In the genomic region with DNA sequence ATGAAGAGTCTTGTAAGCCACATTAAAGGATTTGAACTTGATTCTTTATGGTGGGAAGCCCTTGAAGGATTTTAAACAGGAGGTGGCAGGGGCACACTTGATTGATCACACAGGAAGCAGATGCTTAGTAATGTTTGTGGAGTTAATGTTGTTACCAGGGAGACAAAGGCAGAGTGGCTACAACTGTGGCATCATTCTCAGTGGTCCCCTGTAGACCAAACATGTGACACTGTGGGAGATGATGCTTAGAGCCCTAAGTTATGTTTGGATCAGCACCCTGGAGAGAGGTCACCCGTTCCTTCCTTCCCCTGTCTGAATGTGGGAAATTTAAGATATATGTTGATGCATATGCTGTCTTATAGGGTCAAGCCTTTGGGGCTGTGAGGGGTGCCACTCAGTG, we compare ENCODE assay signal across 12 cellular contexts. TPM values are rescaled to one million over a fixed set of nuclear protein-coding genes. Genes with fewer than 3 reads are reported as not detected.
DNase-seq lines count a peak whose midpoint lies in the region; ATAC-seq and TF ChIP-seq lines count a peak whose summit lies in the region.
"Had no signal": no experiment of that assay in that cellular context is flagged by ENCODE, and none has a peak within 500 bp of the region (broad histone marks: within the 10 kb centered on the region; RNA-seq: fewer than 3 reads in every experiment).

No MANE protein-coding gene starts in this region.

- 100% methylated on average over 1 of the region's 1 CpG for WGBS in SK-N-SH (ENCODE audit: low lambda C conversion rate)

- H3F3A ChIP-seq in SK-N-SH (replicated peaks; ENCODE audit: insufficient read depth): no peaks in the 10 kb centered on the region

- no peaks in the 10 kb centered on the region for H3K27me3 Mint-ChIP-seq in activated CD8-positive, alpha-beta T cell treated with anti-CD3 and anti-CD28 coated beads for 36 hours
- no peaks in the 10 kb centered on the region for H3K27me3 Mint-ChIP-seq in naive B cell

- peaks cover 3 to 5% of the 10 kb centered on the region in 2 experiments for H3K36me3 ChIP-seq in SK-N-SH (replicated peaks in 1 of 2; ENCODE audit: control insufficient read depth in 1 of 2, insufficient read depth in 2 of 2, low read length in 1 of 2)
- H3K36me3 ChIP-seq: colonic mucosa had no signal

- H3K27ac ChIP-seq in SK-N-SH (ENCODE audit: low read depth in 2 of 2, low read length in 1 of 2): peak overlapping the region in 1 of 2 experiments; percentile 86; a peak in 1 of 4 replicates
- H3K27ac ChIP-seq: colonic mucosa had no signal

- ATAC-seq in SK-N-SH treated with all-trans-retinoic acid at 6 μM for 48 hours: no peak
- peak; percentile 81 for ATAC-seq in activated CD8-positive, alpha-beta T cell treated with anti-CD3 and anti-CD28 coated beads for 36 hours
- peak; percentile 95 to 96 for ATAC-seq in naive B cell (ENCODE audit: low read depth in 2 of 2)
- no peak for ATAC-seq in GM21825 (IDR thresholded peaks at IDR 0.05; ENCODE audit: unreplicated experiment)

- H3K4me1 ChIP-seq in SK-N-SH (ENCODE audit: control insufficient read depth in 1 of 2, insufficient read depth in 2 of 2, low read depth in 1 of 2, low read length in 1 of 2): peaks cover 0 to 49% of the 10 kb centered on the region in 2 experiments; a peak in 2 of 4 replicates
- H3K4me1 ChIP-seq: colonic mucosa had no signal

- TF ChIP-seq EP300 in SK-N-SH (IDR thresholded peaks at IDR 0.05; ENCODE audit: borderline replicate concordance in 1 of 2, low read depth in 1 of 2, low read length in 1 of 2) (no peak), Ishikawa (IDR thresholded peaks at IDR 0.05; ENCODE audit: borderline replicate concordance) (no peak)

- H3K79me2 ChIP-seq in SK-N-SH (ENCODE audit: insufficient read depth): peaks cover 97% of the 10 kb centered on the region

- no peaks in the 10 kb centered on the region for H3K36me3 Mint-ChIP-seq in activated CD8-positive, alpha-beta T cell treated with anti-CD3 and anti-CD28 coated beads for 36 hours (ENCODE audit: low read depth)
- H3K36me3 Mint-ChIP-seq in naive B cell: no peaks in the 10 kb centered on the region

- no peaks in the 10 kb centered on the region for H3K9me3 ChIP-seq in SK-N-SH
- H3K9me3 ChIP-seq: colonic mucosa had no signal

- peaks cover 71% of the 10 kb centered on the region for H3K4me1 Mint-ChIP-seq in activated CD8-positive, alpha-beta T cell treated with anti-CD3 and anti-CD28 coated beads for 36 hours (ENCODE audit: low read depth)
- peaks cover 52 to 71% (median 61%) of the 10 kb centered on the region in 3 donors for H3K4me1 Mint-ChIP-seq in naive B cell

- DNase-seq in SK-N-SH: no peak
- peak; percentile 25 for DNase-seq in activated CD8-positive, alpha-beta T cell treated with anti-CD3 and anti-CD28 coated beads for 36 hours
- peak; percentile 48 for DNase-seq in naive B cell
- DNase-seq in head of caudate nucleus: no peak
- DNase-seq in NCI-H1048 (lab: John Stamatoyannopoulos, UW): no peak
- DNase-seq: colonic mucosa, NCI-H1694 treated with DMSO at 0.1 percent for 48 hours, SIG-M5, substantia nigra had no signal

- no peak overlapping the region for H2AFZ ChIP-seq in SK-N-SH (ENCODE audit: low read depth)

- no peak overlapping the region for H3K9ac ChIP-seq in SK-N-SH

- no peak overlapping the region for H3K4me2 ChIP-seq in SK-N-SH

- H3K27ac Mint-ChIP-seq in activated CD8-positive, alpha-beta T cell treated with anti-CD3 and anti-CD28 coated beads for 36 hours: no peak overlapping the region
- H3K27ac Mint-ChIP-seq in naive B cell: peak overlapping the region; percentile 32 to 89 (median 80)

- no peaks in the 10 kb centered on the region for H3K9me3 Mint-ChIP-seq in activated CD8-positive, alpha-beta T cell treated with anti-CD3 and anti-CD28 coated beads for 36 hours
- H3K9me3 Mint-ChIP-seq in naive B cell: no peaks in the 10 kb centered on the region

- intact Hi-C loops in activated CD8-positive, alpha-beta T cell treated with anti-CD3 and anti-CD28 coated beads for 36 hours (cut with micrococcal nuclease): no loop called here
- intact Hi-C loops in head of caudate nucleus (cut with DNase I): no loop called here

- no peaks in the 10 kb centered on the region for H3K27me3 ChIP-seq in SK-N-SH (ENCODE audit: insufficient read depth)
- H3K27me3 ChIP-seq: colonic mucosa had no signal

- POLR2A ChIA-PET in SK-N-SH (lab: Yijun Ruan, JAX): no interaction called here
- POLR2A ChIA-PET in activated CD8-positive, alpha-beta T cell treated with anti-CD3 and anti-CD28 coated beads for 36 hours (lab: Charles Lee): no interaction called here

- TF ChIP-seq CTCF in SK-N-SH (IDR thresholded peaks at IDR 0.05): no peak
- no peak for TF ChIP-seq CTCF in activated CD8-positive, alpha-beta T cell treated with anti-CD3 and anti-CD28 coated beads for 36 hours (IDR thresholded peaks at IDR 0.05)

- no peak overlapping the region for H3K4me3 Mint-ChIP-seq in activated CD8-positive, alpha-beta T cell treated with anti-CD3 and anti-CD28 coated beads for 36 hours
- H3K4me3 Mint-ChIP-seq in naive B cell: peak overlapping the region in 1 of 8 donors; percentile 2

- TF ChIP-seq RAD21 in SK-N-SH (IDR thresholded peaks at IDR 0.05; ENCODE audit: low read length) (no peak), Ishikawa (IDR thresholded peaks at IDR 0.05; ENCODE audit: low read depth) (no peak)

- CTCF ChIA-PET in SK-N-SH (lab: Yijun Ruan, JAX): interaction anchor here (2.3 to 3.3 kb wide), 2 partner anchors 11 to 196 kb away, joined by 12 to 13 read pairs; no protein-coding TSS in a partner anchor
- CTCF ChIA-PET in activated CD8-positive, alpha-beta T cell treated with anti-CD3 and anti-CD28 coated beads for 36 hours (lab: Charles Lee): interaction anchor here (3.9 kb wide), 1 partner anchor 11 kb away, joined by 17 read pairs; no protein-coding TSS in a partner anchor

- H3K9me2 ChIP-seq in SK-N-SH: no peaks in the 10 kb centered on the region

- peaks cover 99% of the 10 kb centered on the region for H4K20me1 ChIP-seq in SK-N-SH (ENCODE audit: insufficient read depth)

- H3K4me3 ChIP-seq in SK-N-SH (ENCODE audit: low read depth in 2 of 2, low read length in 1 of 2): no peak overlapping the region
- H3K4me3 ChIP-seq: colonic mucosa had no signal

TF ChIP-seq in SK-N-SH, 30 proteins besides CTCF, POLR2A, EP300 and RAD21 (continues in another document):
- TF ChIP-seq RFX5 (IDR thresholded peaks at IDR 0.05; ENCODE audit: low read length): no peak

TF ChIP-seq in SK-N-SH treated with all-trans-retinoic acid at 6 μM for 48 hours, 23 proteins besides CTCF, POLR2A, EP300 and RAD21:
- TF ChIP-seq, protein P1, sequence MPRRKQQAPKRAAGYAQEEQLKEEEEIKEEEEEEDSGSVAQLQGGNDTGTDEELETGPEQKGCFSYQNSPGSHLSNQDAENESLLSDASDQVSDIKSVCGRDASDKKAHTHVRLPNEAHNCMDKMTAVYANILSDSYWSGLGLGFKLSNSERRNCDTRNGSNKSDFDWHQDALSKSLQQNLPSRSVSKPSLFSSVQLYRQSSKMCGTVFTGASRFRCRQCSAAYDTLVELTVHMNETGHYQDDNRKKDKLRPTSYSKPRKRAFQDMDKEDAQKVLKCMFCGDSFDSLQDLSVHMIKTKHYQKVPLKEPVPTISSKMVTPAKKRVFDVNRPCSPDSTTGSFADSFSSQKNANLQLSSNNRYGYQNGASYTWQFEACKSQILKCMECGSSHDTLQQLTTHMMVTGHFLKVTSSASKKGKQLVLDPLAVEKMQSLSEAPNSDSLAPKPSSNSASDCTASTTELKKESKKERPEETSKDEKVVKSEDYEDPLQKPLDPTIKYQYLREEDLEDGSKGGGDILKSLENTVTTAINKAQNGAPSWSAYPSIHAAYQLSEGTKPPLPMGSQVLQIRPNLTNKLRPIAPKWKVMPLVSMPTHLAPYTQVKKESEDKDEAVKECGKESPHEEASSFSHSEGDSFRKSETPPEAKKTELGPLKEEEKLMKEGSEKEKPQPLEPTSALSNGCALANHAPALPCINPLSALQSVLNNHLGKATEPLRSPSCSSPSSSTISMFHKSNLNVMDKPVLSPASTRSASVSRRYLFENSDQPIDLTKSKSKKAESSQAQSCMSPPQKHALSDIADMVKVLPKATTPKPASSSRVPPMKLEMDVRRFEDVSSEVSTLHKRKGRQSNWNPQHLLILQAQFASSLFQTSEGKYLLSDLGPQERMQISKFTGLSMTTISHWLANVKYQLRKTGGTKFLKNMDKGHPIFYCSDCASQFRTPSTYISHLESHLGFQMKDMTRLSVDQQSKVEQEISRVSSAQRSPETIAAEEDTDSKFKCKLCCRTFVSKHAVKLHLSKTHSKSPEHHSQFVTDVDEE (CRISPR knock-in tag; IDR thresholded peaks at IDR 0.05): no peak
- no peak for TF ChIP-seq ARNTL (CRISPR knock-in tag; IDR thresholded peaks at IDR 0.05; ENCODE audit: borderline replicate concordance, low read depth)

TF ChIP-seq in Ishikawa, 13 proteins besides CTCF, POLR2A, EP300 and RAD21:
- TF ChIP-seq, protein P2, sequence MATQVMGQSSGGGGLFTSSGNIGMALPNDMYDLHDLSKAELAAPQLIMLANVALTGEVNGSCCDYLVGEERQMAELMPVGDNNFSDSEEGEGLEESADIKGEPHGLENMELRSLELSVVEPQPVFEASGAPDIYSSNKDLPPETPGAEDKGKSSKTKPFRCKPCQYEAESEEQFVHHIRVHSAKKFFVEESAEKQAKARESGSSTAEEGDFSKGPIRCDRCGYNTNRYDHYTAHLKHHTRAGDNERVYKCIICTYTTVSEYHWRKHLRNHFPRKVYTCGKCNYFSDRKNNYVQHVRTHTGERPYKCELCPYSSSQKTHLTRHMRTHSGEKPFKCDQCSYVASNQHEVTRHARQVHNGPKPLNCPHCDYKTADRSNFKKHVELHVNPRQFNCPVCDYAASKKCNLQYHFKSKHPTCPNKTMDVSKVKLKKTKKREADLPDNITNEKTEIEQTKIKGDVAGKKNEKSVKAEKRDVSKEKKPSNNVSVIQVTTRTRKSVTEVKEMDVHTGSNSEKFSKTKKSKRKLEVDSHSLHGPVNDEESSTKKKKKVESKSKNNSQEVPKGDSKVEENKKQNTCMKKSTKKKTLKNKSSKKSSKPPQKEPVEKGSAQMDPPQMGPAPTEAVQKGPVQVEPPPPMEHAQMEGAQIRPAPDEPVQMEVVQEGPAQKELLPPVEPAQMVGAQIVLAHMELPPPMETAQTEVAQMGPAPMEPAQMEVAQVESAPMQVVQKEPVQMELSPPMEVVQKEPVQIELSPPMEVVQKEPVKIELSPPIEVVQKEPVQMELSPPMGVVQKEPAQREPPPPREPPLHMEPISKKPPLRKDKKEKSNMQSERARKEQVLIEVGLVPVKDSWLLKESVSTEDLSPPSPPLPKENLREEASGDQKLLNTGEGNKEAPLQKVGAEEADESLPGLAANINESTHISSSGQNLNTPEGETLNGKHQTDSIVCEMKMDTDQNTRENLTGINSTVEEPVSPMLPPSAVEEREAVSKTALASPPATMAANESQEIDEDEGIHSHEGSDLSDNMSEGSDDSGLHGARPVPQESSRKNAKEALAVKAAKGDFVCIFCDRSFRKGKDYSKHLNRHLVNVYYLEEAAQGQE (IDR thresholded peaks at IDR 0.05; ENCODE audit: low read depth): peak; percentile 82
- TF ChIP-seq CREB1 (IDR thresholded peaks at IDR 0.05; ENCODE audit: low read depth): no peak

RNA-seq across cellular contexts. Expression of a gene that starts 53.2 kb away (rescaled TPM):
- polyA plus RNA-seq in SK-N-SH (2012; rRNA removed) (50.7 and 53.0 TPM in 2 replicates), naive B cell (ENCODE audit: low read depth in 6 of 6) (10 to 100 TPM; 17.5 to 24.6 (median 18.4) TPM)
- 65.1 and 93.2 TPM in 2 replicates for polyA plus RNA-seq in SK-N-SH (2012; cell fraction: cytosol; rRNA removed)
- 22.2 and 30.6 TPM in 2 replicates for polyA plus RNA-seq in SK-N-SH (2012; cell fraction: nucleus; rRNA removed)
- 100 to 1,000 TPM; 161 to 164 TPM for total RNA-seq in activated CD8-positive, alpha-beta T cell treated with anti-CD3 and anti-CD28 coated beads for 36 hours

Comparison
In these comparisons a context has a peak if more than half of its experiments do, and no peak if none do; other contexts are left out.
1. DNase-seq: peak in activated CD8-positive, alpha-beta T cell treated with anti-CD3 and anti-CD28 coated beads for 36 hours (single experiment) and naive B cell (single experiment); none in SK-N-SH (single experiment), head of caudate nucleus (0 of 42) and NCI-H1048 (single experiment).
2. ATAC-seq: peak in activated CD8-positive, alpha-beta T cell treated with anti-CD3 and anti-CD28 coated beads for 36 hours (single experiment) and naive B cell (2 of 2); none in SK-N-SH treated with all-trans-retinoic acid at 6 μM for 48 hours (single experiment) and GM21825 (single experiment).